ENCODE assay signal across 13 cellular contexts in genomic region chr7:30472081-30472770, GRCh38. TPM values are rescaled to one million over a fixed set of nuclear protein-coding genes. Genes with fewer than 3 reads are reported as not detected.
DNase-seq lines count a peak whose midpoint lies in the region; ATAC-seq, FAIRE-seq and TF ChIP-seq lines count a peak whose summit lies in the region.
"Had no signal": no experiment of that assay in that cellular context is flagged by ENCODE, and none has a peak within 500 bp of the region (broad histone marks: within the 10 kb centered on the region; RNA-seq: fewer than 3 reads in every experiment).

No MANE protein-coding gene starts in this region.

- no peak overlapping the region for H4K5ac ChIP-seq in mesendoderm (ENCODE audit: low read length)

- H3K27me3 Mint-ChIP-seq in activated CD8-positive, alpha-beta memory T cell treated with anti-CD3 and anti-CD28 coated beads, Interleukin-2, amount 10 ng/mL, durations not matched to agents 7 days and 5 days, result no peaks in the 10 kb centered on the region
- no peaks in the 10 kb centered on the region for H3K27me3 Mint-ChIP-seq in astrocyte (ENCODE audit: low read depth, unreplicated experiment)

- H3K56ac ChIP-seq in mesendoderm (ENCODE audit: low read length), result no peak overlapping the region

- ATAC-seq in activated CD8-positive, alpha-beta memory T cell treated with anti-CD3 and anti-CD28 coated beads, Interleukin-2, amount 10 ng/mL, durations not matched to agents 7 days and 5 days, result peak; percentile 66
- ATAC-seq in thoracic aorta (ENCODE audit: insufficient number of reproducible peaks, low FRiP score, low read depth), result no peak
- ATAC-seq in GM18907 (IDR thresholded peaks at IDR 0.05; ENCODE audit: unreplicated experiment), result no peak
- ATAC-seq: activated naive CD4-positive, alpha-beta T cell treated with anti-CD3 and anti-CD28 coated beads, Interleukin-2, amount 50 U/mL, for 72 hours had no signal

- H2AFZ ChIP-seq in astrocyte (ENCODE audit: low read depth, low read length), result no peak overlapping the region

- H4K20me1 ChIP-seq in astrocyte (ENCODE audit: insufficient read depth, low read length), result no peaks in the 10 kb centered on the region

- no CpG with 5 or more reads among the region's 4 CpGs for WGBS in mesendoderm (ENCODE audit: extremely low coverage, insufficient coverage, low lambda C conversion rate)

- no peaks in the 10 kb centered on the region for H3K27me3 ChIP-seq in astrocyte (ENCODE audit: insufficient read depth, low read length)
- H3K27me3 ChIP-seq in mesendoderm (ENCODE audit: insufficient read depth, low read length, poor library complexity), result peaks cover 6% of the 10 kb centered on the region
- no peaks in the 10 kb centered on the region for H3K27me3 ChIP-seq in thoracic aorta (replicated peaks; ENCODE audit: insufficient read depth)
- no peaks in the 10 kb centered on the region for H3K27me3 ChIP-seq in HAP-1 (ENCODE audit: low read depth)

- H3K9me3 ChIP-seq in astrocyte (ENCODE audit: insufficient read depth, low read depth, low read length), result no peaks in the 10 kb centered on the region
- no peaks in the 10 kb centered on the region for H3K9me3 ChIP-seq in thoracic aorta
- no peaks in the 10 kb centered on the region for H3K9me3 ChIP-seq in HAP-1

- H2BK15ac ChIP-seq in mesendoderm (replicated peaks; ENCODE audit: low read depth), result no peak overlapping the region

- no peak overlapping the region for H2BK5ac ChIP-seq in mesendoderm (ENCODE audit: low read length)

- no peak overlapping the region for H3K27ac ChIP-seq in astrocyte (ENCODE audit: low read depth, low read length)
- H3K27ac ChIP-seq in mesendoderm (ENCODE audit: low read depth, low read length), result peak overlapping the region; percentile 36
- H3K27ac ChIP-seq in thoracic aorta, result peak overlapping the region; percentile 39 to 67

- H2AK5ac ChIP-seq in mesendoderm (ENCODE audit: low read length), result no peak overlapping the region

- CTCF ChIA-PET in activated CD8-positive, alpha-beta memory T cell treated with anti-CD3 and anti-CD28 coated beads, Interleukin-2, amount 10 ng/mL, durations not matched to agents 7 days and 5 days (lab: Charles Lee), result no interaction called here

- H3K9ac ChIP-seq in astrocyte (ENCODE audit: low read length), result no peak overlapping the region
- H3K9ac ChIP-seq in mesendoderm (ENCODE audit: low read length), result no peak overlapping the region

- no peak for TF ChIP-seq CTCF in astrocyte (IDR thresholded peaks at IDR 0.05; ENCODE audit: insufficient read depth, low read depth, low read length)
- no peak for TF ChIP-seq CTCF in thoracic aorta (IDR thresholded peaks at IDR 0.05)

- H3K4me2 ChIP-seq in astrocyte (ENCODE audit: low read length), result no peak overlapping the region
- H3K4me2 ChIP-seq in mesendoderm (ENCODE audit: low read length), result no peak overlapping the region

- no peak overlapping the region for H3K4me3 Mint-ChIP-seq in activated CD8-positive, alpha-beta memory T cell treated with anti-CD3 and anti-CD28 coated beads, Interleukin-2, amount 10 ng/mL, durations not matched to agents 7 days and 5 days
- H3K4me3 Mint-ChIP-seq in astrocyte (ENCODE audit: unreplicated experiment), result no peak overlapping the region

- H3K9me3 Mint-ChIP-seq in activated CD8-positive, alpha-beta memory T cell treated with anti-CD3 and anti-CD28 coated beads, Interleukin-2, amount 10 ng/mL, durations not matched to agents 7 days and 5 days (ENCODE audit: low read depth), result no peaks in the 10 kb centered on the region
- no peaks in the 10 kb centered on the region for H3K9me3 Mint-ChIP-seq in astrocyte (ENCODE audit: unreplicated experiment)

- H4K8ac ChIP-seq in mesendoderm (ENCODE audit: low read depth, low read length), result no peak overlapping the region

- H3K4me3 ChIP-seq in astrocyte (ENCODE audit: insufficient read depth, low read depth, low read length) (no peak overlapping the region), mesendoderm (ENCODE audit: low read length) (no peak overlapping the region), thoracic aorta (no peak overlapping the region), HAP-1 (no peak overlapping the region)

- H3K18ac ChIP-seq in mesendoderm (ENCODE audit: low read length), result peak overlapping the region; percentile 69

- in situ Hi-C loops in HAP-1 (cut with MboI; ENCODE audit: low sequenced_read_pairs), result no loop called here

- H3K4me1 Mint-ChIP-seq in activated CD8-positive, alpha-beta memory T cell treated with anti-CD3 and anti-CD28 coated beads, Interleukin-2, amount 10 ng/mL, durations not matched to agents 7 days and 5 days, result peaks cover 79% of the 10 kb centered on the region
- peaks cover 65% of the 10 kb centered on the region for H3K4me1 Mint-ChIP-seq in astrocyte (ENCODE audit: low read depth, unreplicated experiment)

- no peak for FAIRE-seq in astrocyte (lab: Jason Lieb, UNC)
- FAIRE-seq: A204.1 had no signal

- H3K4ac ChIP-seq in mesendoderm (ENCODE audit: low read depth, low read length), result no peak overlapping the region

- DNase-seq in activated CD8-positive, alpha-beta memory T cell treated with anti-CD3 and anti-CD28 coated beads, Interleukin-2, amount 10 ng/mL, durations not matched to agents 7 days and 5 days, result peak; percentile 54
- DNase-seq in activated CD8-positive, alpha-beta memory T cell treated with anti-CD3 and anti-CD28 coated beads, Interleukin-2, amount 50 U/mL, for 4 hours, result no peak
- DNase-seq in astrocyte (ENCODE audit: low read depth), result no peak
- DNase-seq in mesendoderm, result no peak
- no peak for DNase-seq in thoracic aorta (ENCODE audit: low spot score)
- no peak for DNase-seq in cerebellar cortex (ENCODE audit: low spot score)
- no peak for DNase-seq in HAP-1 (ENCODE audit: low spot score in 2 of 2)
- DNase-seq: activated CD4-positive, alpha-beta T cell treated with anti-CD3 and anti-CD28 coated beads, Interleukin-2, amount 50 U/mL, for 1 hour; DMS79 treated with DMSO at 0.1 percent for 48 hours; NCI-H526 had no signal

- H3K79me1 ChIP-seq in mesendoderm (ENCODE audit: low read length), result peaks cover 5% of the 10 kb centered on the region

- H3K36me3 ChIP-seq in astrocyte (ENCODE audit: insufficient read depth, low read length) (no peaks in the 10 kb centered on the region), mesendoderm (ENCODE audit: control insufficient read depth, insufficient read depth, low read length) (no peaks in the 10 kb centered on the region), thoracic aorta (no peaks in the 10 kb centered on the region), HAP-1 (replicated peaks) (no peaks in the 10 kb centered on the region)

- peaks cover 43% of the 10 kb centered on the region for H3K79me2 ChIP-seq in astrocyte (ENCODE audit: insufficient read depth, low read length)
- H3K79me2 ChIP-seq in mesendoderm (ENCODE audit: control insufficient read depth, insufficient read depth, low read length), result peaks cover 2% of the 10 kb centered on the region

- H2BK120ac ChIP-seq in mesendoderm (ENCODE audit: low read depth, low read length), result no peak overlapping the region

- no peak overlapping the region for H3K23ac ChIP-seq in mesendoderm (ENCODE audit: low read length)

- peaks cover 51% of the 10 kb centered on the region for H3K36me3 Mint-ChIP-seq in activated CD8-positive, alpha-beta memory T cell treated with anti-CD3 and anti-CD28 coated beads, Interleukin-2, amount 10 ng/mL, durations not matched to agents 7 days and 5 days
- H3K36me3 Mint-ChIP-seq in astrocyte (ENCODE audit: low read depth, unreplicated experiment), result peaks cover 11% of the 10 kb centered on the region

- peaks cover 45% of the 10 kb centered on the region for H3K4me1 ChIP-seq in astrocyte (ENCODE audit: insufficient read depth, low read length)
- peaks cover 17% of the 10 kb centered on the region for H3K4me1 ChIP-seq in mesendoderm (ENCODE audit: control insufficient read depth, low read depth, low read length)
- H3K4me1 ChIP-seq in thoracic aorta (ENCODE audit: control insufficient read depth in 1 of 2, low read depth in 2 of 2), result peaks cover 58 to 96% of the 10 kb centered on the region in 2 donors
- H3K4me1 ChIP-seq in HAP-1, result peaks cover 13% of the 10 kb centered on the region

- H3K27ac Mint-ChIP-seq in activated CD8-positive, alpha-beta memory T cell treated with anti-CD3 and anti-CD28 coated beads, Interleukin-2, amount 10 ng/mL, durations not matched to agents 7 days and 5 days, result peak overlapping the region; percentile 57
- H3K27ac Mint-ChIP-seq in astrocyte (ENCODE audit: unreplicated experiment), result peak overlapping the region; percentile 90
- H3K27ac Mint-ChIP-seq: activated naive CD4-positive, alpha-beta T cell treated with anti-CD3 and anti-CD28 coated beads, Interleukin-2, amount 50 U/mL, for 72 hours had no signal

RNA-seq across cellular contexts. Expression of gene NOD1, which starts 6.4 kb away (rescaled TPM):
- 10 to 100 TPM; 20.8 to 36.9 TPM for total RNA-seq in activated CD8-positive, alpha-beta memory T cell treated with anti-CD3 and anti-CD28 coated beads, Interleukin-2, amount 10 ng/mL, durations not matched to agents 7 days and 5 days
- 9.3 and 9.7 TPM in 2 replicates for total RNA-seq in astrocyte
- polyA plus RNA-seq in mesendoderm (2013, experiment 1 of 2), result 5.5 TPM
- 5.2 TPM for polyA plus RNA-seq in mesendoderm (2013, experiment 2 of 2)
- 10 to 100 TPM; 16.2 to 47.0 TPM for total RNA-seq in thoracic aorta

RNA-seq across cellular contexts. Expression of gene GGCT, which starts 32.4 kb away (rescaled TPM):
- total RNA-seq in activated CD8-positive, alpha-beta memory T cell treated with anti-CD3 and anti-CD28 coated beads, Interleukin-2, amount 10 ng/mL, durations not matched to agents 7 days and 5 days, result 10 to 100 TPM; 46.1 to 58.8 TPM
- total RNA-seq in astrocyte (27.7 and 29.6 TPM in 2 replicates), thoracic aorta (10 to 100 TPM; 11.8 to 24.6 TPM)
- 81.7 TPM for polyA plus RNA-seq in mesendoderm (2013, experiment 1 of 2)
- polyA plus RNA-seq in mesendoderm (2013, experiment 2 of 2), result 83.4 TPM
